9 cellular contexts compared by ENCODE assay signal in genomic region chr2:202909394-202910192, GRCh38. TPM values are rescaled to one million over a fixed set of nuclear protein-coding genes. Genes with fewer than 3 reads are reported as not detected.
DNase-seq lines count a peak whose midpoint lies in the region; ATAC-seq and TF ChIP-seq lines count a peak whose summit lies in the region.
"Had no signal": no experiment of that assay in that cellular context is flagged by ENCODE, and none has a peak within 500 bp of the region (broad histone marks: within the 10 kb centered on the region; RNA-seq: fewer than 3 reads in every experiment).

No MANE protein-coding gene starts in this region.

- CTCF ChIA-PET in MCF 10A (lab: Yijun Ruan, JAX): interaction anchor here (0.6 to 1.2 kb wide), 4 partner anchors 11 to 201 kb away, joined by 3 read pairs; no protein-coding TSS in a partner anchor

- H3K27me3 ChIP-seq in breast epithelium: no peaks in the 10 kb centered on the region

- H3K4me3 ChIP-seq in breast epithelium: no peak overlapping the region
- no peak overlapping the region for H3K4me3 ChIP-seq in fibroblast of mammary gland (ENCODE audit: control insufficient read depth, low read depth, low read length)

- intact Hi-C loops in MCF 10A (cut with micrococcal nuclease): loop anchor here (2.0 to 5.0 kb wide), 3 partner anchors 105 to 328 kb away; partner anchors contain the start of genes CYP20A1 and NBEAL1
- intact Hi-C loops in breast epithelium (cut with DNase I; ENCODE audit: low total_unique reads): no loop called here

- POLR2A ChIA-PET in MCF 10A (lab: Yijun Ruan, JAX): interaction anchor here (0.5 to 4.0 kb wide), 3 partner anchors 83 to 527 kb away, joined by 3 to 40 read pairs (median 3); partner anchors contain the start of gene FAM117B

- no peak overlapping the region for H3K27ac ChIP-seq in breast epithelium

- H3K36me3 ChIP-seq in breast epithelium: no peaks in the 10 kb centered on the region

- H3K36me3 Mint-ChIP-seq in MCF 10A (ENCODE audit: insufficient read depth, unreplicated experiment): peaks cover 32% of the 10 kb centered on the region

- H3K4me3 Mint-ChIP-seq in MCF 10A (ENCODE audit: unreplicated experiment): peak overlapping the region; percentile 96
- H3K4me3 Mint-ChIP-seq in stimulated activated naive CD8-positive, alpha-beta T cell treated with anti-CD3 and anti-CD28 coated beads, Interleukin-15, amount 100 ng/mL, for 72 hours: peak overlapping the region; percentile 97 to 99

- TF ChIP-seq CTCF in MCF 10A (IDR thresholded peaks at IDR 0.05; ENCODE audit: unreplicated experiment) (no peak), breast epithelium (IDR thresholded peaks at IDR 0.05) (no peak), fibroblast of mammary gland (conservative IDR thresholded peaks at IDR 0.05; ENCODE audit: control insufficient read depth, insufficient read depth, low read depth, low read length) (no peak)

- no peak for TF ChIP-seq POLR2A in breast epithelium (IDR thresholded peaks at IDR 0.05)

- peaks cover 18% of the 10 kb centered on the region for H3K4me1 Mint-ChIP-seq in MCF 10A (ENCODE audit: insufficient read depth, unreplicated experiment)
- peaks cover 39% of the 10 kb centered on the region for H3K4me1 Mint-ChIP-seq in stimulated activated naive CD8-positive, alpha-beta T cell treated with anti-CD3 and anti-CD28 coated beads, Interleukin-15, amount 100 ng/mL, for 72 hours

- no TSS peak for BruUV-seq in MCF 10A (replicated peaks; lab: Mats Ljungman, UMichigan)

- H3K27me3 Mint-ChIP-seq in MCF 10A (ENCODE audit: insufficient read depth, unreplicated experiment): no peaks in the 10 kb centered on the region
- no peaks in the 10 kb centered on the region for H3K27me3 Mint-ChIP-seq in stimulated activated naive CD8-positive, alpha-beta T cell treated with anti-CD3 and anti-CD28 coated beads, Interleukin-15, amount 100 ng/mL, for 72 hours

- no peaks in the 10 kb centered on the region for H3K9me3 ChIP-seq in breast epithelium

- peaks cover 0 to 4% of the 10 kb centered on the region in 2 donors for H3K4me1 ChIP-seq in breast epithelium

- H3K9me3 Mint-ChIP-seq in MCF 10A (ENCODE audit: unreplicated experiment): peaks cover 9% of the 10 kb centered on the region
- H3K9me3 Mint-ChIP-seq in stimulated activated naive CD8-positive, alpha-beta T cell treated with anti-CD3 and anti-CD28 coated beads, Interleukin-15, amount 100 ng/mL, for 72 hours: peaks cover 0 to 9% of the 10 kb centered on the region in 2 donors

- DNase-seq in MCF 10A (ENCODE audit: unreplicated experiment) (peak; percentile 8), breast epithelium (ENCODE audit: low spot score in 2 of 2) (no peak), OCI-M1 (lab: John Stamatoyannopoulos, UW) (peak; percentile 12), fibroblast of mammary gland (ENCODE audit: low read depth) (peak; percentile 29), amniotic stem cell (lab: John Stamatoyannopoulos, UW) (no peak), NCI-H1694 (lab: John Stamatoyannopoulos, UW) (no peak)
- DNase-seq in stimulated activated naive CD8-positive, alpha-beta T cell treated with anti-CD3 and anti-CD28 coated beads, Interleukin-15, amount 100 ng/mL, for 72 hours: no peak
- DNase-seq in activated CD4-positive, CD25-positive, alpha-beta regulatory T cell (lab: John Stamatoyannopoulos, UW): no peak
- DNase-seq: stimulated activated CD4-positive, alpha-beta T cell treated with anti-CD3 and anti-CD28 coated beads, Interleukin-4, amount 100 ng/mL, for 4 hours had no signal

- H3K27ac Mint-ChIP-seq in MCF 10A (ENCODE audit: low read depth, unreplicated experiment): peak overlapping the region; percentile 36
- peak overlapping the region in 1 of 2 donors; percentile 33 for H3K27ac Mint-ChIP-seq in stimulated activated naive CD8-positive, alpha-beta T cell treated with anti-CD3 and anti-CD28 coated beads, Interleukin-15, amount 100 ng/mL, for 72 hours

- ATAC-seq in stimulated activated naive CD8-positive, alpha-beta T cell treated with anti-CD3 and anti-CD28 coated beads, Interleukin-15, amount 100 ng/mL, for 72 hours: no peak

RNA-seq across cellular contexts. Expression of gene WDR12, which starts 1.9 kb away (rescaled TPM):
- total RNA-seq in MCF 10A (2022): 141 and 146 TPM in 2 replicates
- total RNA-seq in breast epithelium: 10 to 100 TPM; 11.5 to 32.8 (median 19.3) TPM

RNA-seq across cellular contexts. Expression of gene CARF, which starts 2.5 kb away (rescaled TPM):
- total RNA-seq in MCF 10A (2022): 6.8 and 8.2 TPM in 2 replicates
- 10 to 100 TPM; 16.6 to 28.2 (median 17.7) TPM for total RNA-seq in breast epithelium

RNA-seq across cellular contexts. Expression of gene ICA1L, which starts 38.0 kb away (rescaled TPM):
- 6.5 and 8.0 TPM in 2 replicates for total RNA-seq in MCF 10A (2022)
- total RNA-seq in breast epithelium: 10 to 100 TPM in 2 of 3 donors, 1 to 10 TPM in 1; 9.5 to 14.5 (median 14.4) TPM

Comparison
In these comparisons a context has a peak if more than half of its experiments do, and no peak if none do; other contexts are left out.
1. DNase-seq: peak in MCF 10A (single experiment), OCI-M1 (single experiment) and fibroblast of mammary gland (single experiment); none in breast epithelium (0 of 2), stimulated activated naive CD8-positive, alpha-beta T cell treated with anti-CD3 and anti-CD28 coated beads, Interleukin-15, amount 100 ng/mL, for 72 hours (0 of 2), amniotic stem cell (single experiment), NCI-H1694 (single experiment) and activated CD4-positive, CD25-positive, alpha-beta regulatory T cell (0 of 4).